ENCODE assay signal across 19 cellular contexts in genomic region chr1:22064751-22065402, GRCh38. TPM values are rescaled to one million over a fixed set of nuclear protein-coding genes. Genes with fewer than 3 reads are reported as not detected.
DNase-seq lines count a peak whose midpoint lies in the region; ATAC-seq and TF ChIP-seq lines count a peak whose summit lies in the region.
"Had no signal": no experiment of that assay in that cellular context is flagged by ENCODE, and none has a peak within 500 bp of the region (broad histone marks: within the 10 kb centered on the region; RNA-seq: fewer than 3 reads in every experiment).

No MANE protein-coding gene starts in this region.

- no peak for TF ChIP-seq CTCF in HEK293 (tag by site-specific recombination; IDR thresholded peaks at IDR 0.05)
- TF ChIP-seq CTCF in coronary artery (IDR thresholded peaks at IDR 0.05) = no peak
- TF ChIP-seq CTCF in Peyer's patch (IDR thresholded peaks at IDR 0.05) = no peak

- DNase-seq in activated CD4-positive, alpha-beta memory T cell treated with anti-CD3 and anti-CD28 coated beads for 36 hours = no peak
- no peak for DNase-seq in activated CD4-positive, alpha-beta memory T cell treated with anti-CD3 and anti-CD28 coated beads, Interleukin-2, amount 10 ng/mL, durations not matched to agents 7 days and 5 days
- DNase-seq in coronary artery (ENCODE audit: low spot score) (no peak), substantia nigra (lab: John Stamatoyannopoulos, UW) (no peak), mucosa of gallbladder (ENCODE audit: low spot score) (no peak), Peyer's patch (no peak)
- no peak for DNase-seq in natural killer cell treated with Interleukin-12 subunit alpha and Interleukin-12 subunit beta and Interleukin-15 and Interleukin-18, amount 100 ng/mL, for 72 hours (ENCODE audit: low spot score)
- DNase-seq: brain microvascular endothelial cell, dorsolateral prefrontal cortex, HCEC 1CT, kidney, mesenchymal stem cell, NCI-H1105 treated with DMSO at 0.1 percent for 48 hours, SW 1271 had no signal

- CTCF ChIA-PET in activated CD4-positive, alpha-beta memory T cell treated with anti-CD3 and anti-CD28 coated beads for 36 hours (lab: Charles Lee) = interaction anchor here (1.3 kb wide), 1 partner anchor 40 kb away, joined by 4 read pairs; no protein-coding TSS in a partner anchor
- CTCF ChIA-PET in activated CD4-positive, alpha-beta memory T cell treated with anti-CD3 and anti-CD28 coated beads, Interleukin-2, amount 10 ng/mL, durations not matched to agents 7 days and 5 days (lab: Charles Lee) = interaction anchor here (0.6 kb wide), 1 partner anchor 78 kb away, joined by 3 read pairs; no protein-coding TSS in a partner anchor
- CTCF ChIA-PET in HEK293 (lab: Yijun Ruan, JAX) = interaction anchor here (0.6 kb wide), 1 partner anchor 14 kb away, joined by 3 read pairs; no protein-coding TSS in a partner anchor

- H3K27me3 ChIP-seq in Peyer's patch = no peaks in the 10 kb centered on the region
- H3K27me3 ChIP-seq: brain microvascular endothelial cell, dorsolateral prefrontal cortex, right atrium auricular region, vagina had no signal

- H3K9me3 Mint-ChIP-seq in activated CD4-positive, alpha-beta memory T cell treated with anti-CD3 and anti-CD28 coated beads for 36 hours = no peaks in the 10 kb centered on the region
- H3K9me3 Mint-ChIP-seq in activated CD4-positive, alpha-beta memory T cell treated with anti-CD3 and anti-CD28 coated beads, Interleukin-2, amount 10 ng/mL, durations not matched to agents 7 days and 5 days = no peaks in the 10 kb centered on the region
- no peaks in the 10 kb centered on the region for H3K9me3 Mint-ChIP-seq in natural killer cell treated with Interleukin-12 subunit alpha and Interleukin-12 subunit beta and Interleukin-15 and Interleukin-18, amount 100 ng/mL, for 72 hours

- H3K4me1 Mint-ChIP-seq in activated CD4-positive, alpha-beta memory T cell treated with anti-CD3 and anti-CD28 coated beads for 36 hours (ENCODE audit: low read depth) = peaks cover 86% of the 10 kb centered on the region
- H3K4me1 Mint-ChIP-seq in activated CD4-positive, alpha-beta memory T cell treated with anti-CD3 and anti-CD28 coated beads, Interleukin-2, amount 10 ng/mL, durations not matched to agents 7 days and 5 days = peaks cover 75% of the 10 kb centered on the region
- peaks cover 76 to 84% of the 10 kb centered on the region in 2 donors for H3K4me1 Mint-ChIP-seq in natural killer cell treated with Interleukin-12 subunit alpha and Interleukin-12 subunit beta and Interleukin-15 and Interleukin-18, amount 100 ng/mL, for 72 hours (ENCODE audit: low read depth in 2 of 2)

- intact Hi-C loops in activated CD4-positive, alpha-beta memory T cell treated with anti-CD3 and anti-CD28 coated beads for 36 hours (cut with micrococcal nuclease) = no loop called here

- ATAC-seq in natural killer cell treated with Interleukin-12 subunit alpha and Interleukin-12 subunit beta and Interleukin-15 and Interleukin-18, amount 100 ng/mL, for 72 hours = no peak
- ATAC-seq: A549, esophagus mucosa had no signal

- peaks cover 16 to 42% of the 10 kb centered on the region in 2 experiments; a peak in 2 of 3 replicates for H3K36me3 ChIP-seq in HEK293 (ENCODE audit: control insufficient read depth in 2 of 2, insufficient read depth in 1 of 2, low read length in 2 of 2)
- peaks cover 0 to 4% (median 0%) of the 10 kb centered on the region in 3 donors for H3K36me3 ChIP-seq in Peyer's patch
- H3K36me3 ChIP-seq: right atrium auricular region, vagina had no signal

- H3K9me3 ChIP-seq in HEK293 (ENCODE audit: control insufficient read depth, insufficient read depth, low read depth, low read length) (no peaks in the 10 kb centered on the region), Peyer's patch (no peaks in the 10 kb centered on the region)
- H3K9me3 ChIP-seq: A549, right atrium auricular region, vagina had no signal

- POLR2A ChIA-PET in activated CD4-positive, alpha-beta memory T cell treated with anti-CD3 and anti-CD28 coated beads for 36 hours (lab: Charles Lee) = interaction anchor here (1.3 kb wide), 1 partner anchor 10 kb away, joined by 3 read pairs; no protein-coding TSS in a partner anchor
- POLR2A ChIA-PET in activated CD4-positive, alpha-beta memory T cell treated with anti-CD3 and anti-CD28 coated beads, Interleukin-2, amount 10 ng/mL, durations not matched to agents 7 days and 5 days (lab: Charles Lee) = interaction anchor here (0.7 to 43.8 kb wide), 6 partner anchors 9 to 32 kb away, joined by 3 to 1616 read pairs (median 11); partner anchors contain the start of gene CDC42
- POLR2A ChIA-PET in HEK293 (lab: Yijun Ruan, JAX) = no interaction called here

- H3K4me3 Mint-ChIP-seq in activated CD4-positive, alpha-beta memory T cell treated with anti-CD3 and anti-CD28 coated beads for 36 hours = no peak overlapping the region
- H3K4me3 Mint-ChIP-seq in activated CD4-positive, alpha-beta memory T cell treated with anti-CD3 and anti-CD28 coated beads, Interleukin-2, amount 10 ng/mL, durations not matched to agents 7 days and 5 days = no peak overlapping the region
- H3K4me3 Mint-ChIP-seq in natural killer cell treated with Interleukin-12 subunit alpha and Interleukin-12 subunit beta and Interleukin-15 and Interleukin-18, amount 100 ng/mL, for 72 hours = peak overlapping the region; percentile 53

- H3K27ac Mint-ChIP-seq in activated CD4-positive, alpha-beta memory T cell treated with anti-CD3 and anti-CD28 coated beads for 36 hours = peak overlapping the region; percentile 44
- H3K27ac Mint-ChIP-seq in activated CD4-positive, alpha-beta memory T cell treated with anti-CD3 and anti-CD28 coated beads, Interleukin-2, amount 10 ng/mL, durations not matched to agents 7 days and 5 days = no peak overlapping the region
- H3K27ac Mint-ChIP-seq in natural killer cell treated with Interleukin-12 subunit alpha and Interleukin-12 subunit beta and Interleukin-15 and Interleukin-18, amount 100 ng/mL, for 72 hours = peak overlapping the region; percentile 50 to 61

- H3K36me3 Mint-ChIP-seq in activated CD4-positive, alpha-beta memory T cell treated with anti-CD3 and anti-CD28 coated beads for 36 hours = peaks cover 27% of the 10 kb centered on the region
- H3K36me3 Mint-ChIP-seq in activated CD4-positive, alpha-beta memory T cell treated with anti-CD3 and anti-CD28 coated beads, Interleukin-2, amount 10 ng/mL, durations not matched to agents 7 days and 5 days (ENCODE audit: low read depth) = peaks cover 68% of the 10 kb centered on the region
- H3K36me3 Mint-ChIP-seq in natural killer cell treated with Interleukin-12 subunit alpha and Interleukin-12 subunit beta and Interleukin-15 and Interleukin-18, amount 100 ng/mL, for 72 hours = peaks cover 13% of the 10 kb centered on the region

- H3K27me3 Mint-ChIP-seq in activated CD4-positive, alpha-beta memory T cell treated with anti-CD3 and anti-CD28 coated beads for 36 hours = no peaks in the 10 kb centered on the region
- no peaks in the 10 kb centered on the region for H3K27me3 Mint-ChIP-seq in activated CD4-positive, alpha-beta memory T cell treated with anti-CD3 and anti-CD28 coated beads, Interleukin-2, amount 10 ng/mL, durations not matched to agents 7 days and 5 days
- no peaks in the 10 kb centered on the region for H3K27me3 Mint-ChIP-seq in natural killer cell treated with Interleukin-12 subunit alpha and Interleukin-12 subunit beta and Interleukin-15 and Interleukin-18, amount 100 ng/mL, for 72 hours

- H3K27ac ChIP-seq in HEK293 (ENCODE audit: extremely low read depth, low read depth, low read length) (no peak overlapping the region), coronary artery (no peak overlapping the region), substantia nigra (ENCODE audit: low read depth, low read length, poor library complexity, severe bottlenecking) (no peak overlapping the region), Peyer's patch (no peak overlapping the region)
- H3K27ac ChIP-seq: A549, brain microvascular endothelial cell, dorsolateral prefrontal cortex, right atrium auricular region, vagina had no signal

- TF ChIP-seq POLR2A in Peyer's patch (IDR thresholded peaks at IDR 0.05) = no peak

- no peak overlapping the region for H3K4me3 ChIP-seq in HEK293 (ENCODE audit: low read depth, low read length)
- H3K4me3 ChIP-seq in coronary artery = peak overlapping the region; percentile 6
- H3K4me3 ChIP-seq in Peyer's patch = no peak overlapping the region
- H3K4me3 ChIP-seq: A549, dorsolateral prefrontal cortex, right atrium auricular region, vagina had no signal

- H3K4me1 ChIP-seq in HEK293 (ENCODE audit: control insufficient read depth, insufficient read depth, low read length) (peaks cover 10% of the 10 kb centered on the region; the same call in 1 of the 2 replicates), Peyer's patch (peaks cover 3 to 80% (median 31%) of the 10 kb centered on the region in 4 donors)

TF ChIP-seq in HEK293, 187 proteins besides CTCF, POLR2A, EP300 and RAD21:
- no peak for TF ChIP-seq ZNF777 (tag by site-specific recombination; IDR thresholded peaks at IDR 0.05; ENCODE audit: borderline replicate concordance)
- TF ChIP-seq KLF8 (tag by site-specific recombination; IDR thresholded peaks at IDR 0.05) = no peak
- no peak for TF ChIP-seq ZNF776 (tag by site-specific recombination; IDR thresholded peaks at IDR 0.05; ENCODE audit: borderline replicate concordance)
- TF ChIP-seq ZNF121 (tag by site-specific recombination; IDR thresholded peaks at IDR 0.05) = peak; percentile 59; the same call in 1 of the 2 replicates

RNA-seq across cellular contexts. Expression of gene CDC42, which starts 12.4 kb away (rescaled TPM):
- total RNA-seq in activated CD4-positive, alpha-beta memory T cell treated with anti-CD3 and anti-CD28 coated beads for 36 hours = 100 to 1,000 TPM; 310 to 314 TPM
- total RNA-seq in activated CD4-positive, alpha-beta memory T cell treated with anti-CD3 and anti-CD28 coated beads, Interleukin-2, amount 10 ng/mL, durations not matched to agents 7 days and 5 days = 100 to 1,000 TPM; 377 to 388 TPM
- total RNA-seq in natural killer cell treated with Interleukin-12 subunit alpha and Interleukin-12 subunit beta and Interleukin-15 and Interleukin-18, amount 100 ng/mL, for 72 hours = 100 to 1,000 TPM; 191 to 394 TPM
- total RNA-seq in mucosa of gallbladder (273 TPM), Peyer's patch (100 to 1,000 TPM in 3 of 4 donors, 10 to 100 TPM in 1; 89.6 to 224 (median 157) TPM)
